ENCODE assay signal across 9 cellular contexts in genomic region chr9:4237748-4238511, GRCh38.
DNase-seq lines count a peak whose midpoint lies in the region; ATAC-seq, FAIRE-seq and TF ChIP-seq lines count a peak whose summit lies in the region.
"Had no signal": no experiment of that assay in that cellular context is flagged by ENCODE, and none has a peak within 500 bp of the region (broad histone marks: within the 10 kb centered on the region; RNA-seq: fewer than 3 reads in every experiment).

No MANE protein-coding gene starts in this region.

- peaks cover 0 to 10% (median 2%) of the 10 kb centered on the region in 5 donors for H3K9me3 Mint-ChIP-seq in CD8-positive, alpha-beta memory T cell

- no peak for TF ChIP-seq RAD21 in H1 (IDR thresholded peaks at IDR 0.05 in 1 of 2, conservative IDR thresholded peaks at IDR 0.05 in 1 of 2; ENCODE audit: low read depth in 2 of 2, low read length in 2 of 2)

- no peak for TF ChIP-seq CTCF in Loucy (conservative IDR thresholded peaks at IDR 0.05; ENCODE audit: low read length)
- TF ChIP-seq CTCF in H1 (IDR thresholded peaks at IDR 0.05; ENCODE audit: control extremely low read depth in 1 of 3, insufficient read depth in 1 of 3, low read depth in 1 of 3, low read length in 3 of 3) = no peak

- H2BK15ac ChIP-seq in H1 (ENCODE audit: low read length) = no peak overlapping the region

- peaks cover 0 to 6% of the 10 kb centered on the region in 2 donors for H3K27me3 Mint-ChIP-seq in CD8-positive, alpha-beta memory T cell

- TF ChIP-seq EP300 in H1 (IDR thresholded peaks at IDR 0.05; ENCODE audit: borderline replicate concordance in 1 of 2, low read depth in 2 of 2, low read length in 2 of 2) = no peak

- H4K20me1 ChIP-seq in Loucy (ENCODE audit: insufficient read depth, low read length, poor library complexity, severe bottlenecking) (no peaks in the 10 kb centered on the region), H1 (replicated peaks in 1 of 2; ENCODE audit: control insufficient read depth in 1 of 2, insufficient read depth in 2 of 2, low read length in 2 of 2) (no peaks in the 10 kb centered on the region)

- POLR2A ChIA-PET in CD8-positive, alpha-beta memory T cell (lab: Charles Lee) = no interaction called here
- POLR2A ChIA-PET in H1 (lab: Charles Lee; ENCODE audit: partially characterized antibody) = no interaction called here

- no peak overlapping the region for H2BK120ac ChIP-seq in H1 (replicated peaks; ENCODE audit: low read depth, low read length)

- no peaks in the 10 kb centered on the region for H3K79me2 ChIP-seq in Loucy (ENCODE audit: insufficient read depth, low read length)
- no peaks in the 10 kb centered on the region for H3K79me2 ChIP-seq in H1 (ENCODE audit: control insufficient read depth in 1 of 2, insufficient read depth in 2 of 2, low read length in 2 of 2)

- no peak overlapping the region for H3K18ac ChIP-seq in H1 (ENCODE audit: extremely low read depth, low read length)

- 63% methylated on average over 6 of the region's 6 CpGs; no CpG with 5 or more reads in 1 of the 2 experiments for WGBS in H1 (ENCODE audit: extremely low coverage in 1 of 2, insufficient coverage in 1 of 2, insufficient read length in 1 of 2, insufficient replicate concordance in 2 of 2, low coverage in 1 of 2, low lambda C conversion rate in 2 of 2, missing lambda C conversion rate in 1 of 2), 2 experiments

- no peak overlapping the region for H2BK12ac ChIP-seq in H1 (ENCODE audit: low read depth, low read length)

- H2AFZ ChIP-seq in Loucy (ENCODE audit: low read length) (peak overlapping the region; percentile 73), H1 (ENCODE audit: low read length) (0 out of 2 replicates have a peak overlapping the region, but pooled peaks have one; percentile 9), neuron (ENCODE audit: low read depth, low read length) (peak overlapping the region; percentile 5)

- H2BK5ac ChIP-seq in H1 (ENCODE audit: low read depth, low read length) = no peak overlapping the region; the same call in 1 of the 2 replicates

- FAIRE-seq in H1 (lab: Jason Lieb, UNC) = peak; percentile 32

- H3K4ac ChIP-seq in H1 (replicated peaks; ENCODE audit: insufficient read length, low read depth, low read length) = no peak overlapping the region

- ATAC-seq in HG02678 (IDR thresholded peaks at IDR 0.05; ENCODE audit: unreplicated experiment) (no peak), GM19452 (IDR thresholded peaks at IDR 0.05; ENCODE audit: unreplicated experiment) (no peak)

- no peaks in the 10 kb centered on the region for H3K27me3 ChIP-seq in CD8-positive, alpha-beta memory T cell (ENCODE audit: insufficient read depth, low read length, poor library complexity, severe bottlenecking)
- no peaks in the 10 kb centered on the region for H3K27me3 ChIP-seq in Loucy (ENCODE audit: insufficient read depth, low read length, poor library complexity, severe bottlenecking)
- H3K27me3 ChIP-seq in H1 (replicated peaks in 1 of 4; ENCODE audit: control insufficient read depth in 3 of 4, extremely low read depth in 1 of 4, insufficient read depth in 3 of 4, low read length in 3 of 4) = no peaks in the 10 kb centered on the region
- H3K27me3 ChIP-seq in neuron (ENCODE audit: insufficient read depth, low read length) = no peaks in the 10 kb centered on the region

- H3K4me1 ChIP-seq in CD8-positive, alpha-beta memory T cell (ENCODE audit: insufficient read depth, low read length) = peaks cover 22% of the 10 kb centered on the region
- H3K4me1 ChIP-seq in Loucy (ENCODE audit: insufficient read depth, low read length, poor library complexity, severe bottlenecking) (peaks cover 14% of the 10 kb centered on the region), H1 (replicated peaks in 1 of 4; ENCODE audit: control insufficient read depth in 3 of 4, insufficient read depth in 4 of 4, low read length in 3 of 4) (peaks cover 0 to 5% (median 1%) of the 10 kb centered on the region in 4 experiments; a peak in 4 of 7 replicates), neuron (ENCODE audit: insufficient read depth, low read length) (peaks cover 9% of the 10 kb centered on the region)

- no peak overlapping the region for H3K23ac ChIP-seq in H1 (ENCODE audit: insufficient read length)

- H3K23me2 ChIP-seq in H1 (ENCODE audit: low read depth, low read length) = no peaks in the 10 kb centered on the region

- H3K27ac Mint-ChIP-seq in CD8-positive, alpha-beta memory T cell = no peak overlapping the region

- TF ChIP-seq POLR2A in H1 (IDR thresholded peaks at IDR 0.05; ENCODE audit: control extremely low read depth in 1 of 2, low read depth in 2 of 2, low read length in 2 of 2) = no peak

- peak overlapping the region in 5 of 7 donors; percentile 5 to 41 (median 28) for H3K4me3 Mint-ChIP-seq in CD8-positive, alpha-beta memory T cell

- DNase-seq in CD8-positive, alpha-beta memory T cell = peak in 1 of 5 donors; percentile 46
- DNase-seq in H1 (ENCODE audit: low read depth in 1 of 2, low spot score in 2 of 2) (no peak), G401 (ENCODE audit: low spot score) (no peak), NCI-H526 (lab: John Stamatoyannopoulos, UW) (no peak)
- DNase-seq: activated CD4-positive, alpha-beta T cell treated with anti-CD3 and anti-CD28 coated beads for 1 hour had no signal

- no peak overlapping the region for H2BK20ac ChIP-seq in H1 (ENCODE audit: low read length)

- no peak overlapping the region for H4K5ac ChIP-seq in H1 (ENCODE audit: insufficient read length, low read depth, low read length)

- no peaks in the 10 kb centered on the region for H3K9me2 ChIP-seq in Loucy (replicated peaks; ENCODE audit: low read depth, low read length)

- H3K9me3 ChIP-seq in CD8-positive, alpha-beta memory T cell (ENCODE audit: low read length) = no peaks in the 10 kb centered on the region
- H3K9me3 ChIP-seq in Loucy (ENCODE audit: insufficient read depth, low read depth, low read length) = no peaks in the 10 kb centered on the region
- H3K9me3 ChIP-seq in H1 (ENCODE audit: insufficient read depth in 2 of 2, low read depth in 1 of 2, low read length in 1 of 2) = 0 out of 4 replicates have a peak, but pooled peaks cover 0 to 2% of the 10 kb centered on the region in 2 experiments
- peaks cover under 1% of the 10 kb centered on the region for H3K9me3 ChIP-seq in neuron (ENCODE audit: low read length)

- no peak overlapping the region for H4K91ac ChIP-seq in H1 (replicated peaks; ENCODE audit: insufficient read length, low read length)

- H3K36me3 Mint-ChIP-seq in CD8-positive, alpha-beta memory T cell = no peaks in the 10 kb centered on the region

- no peaks in the 10 kb centered on the region for H3K79me1 ChIP-seq in H1 (ENCODE audit: low read depth, low read length)

- no peaks in the 10 kb centered on the region for H3K36me3 ChIP-seq in CD8-positive, alpha-beta memory T cell (ENCODE audit: insufficient read depth, low read length)
- H3K36me3 ChIP-seq in Loucy (ENCODE audit: insufficient read depth, low read length) (no peaks in the 10 kb centered on the region), H1 (ENCODE audit: control insufficient read depth in 2 of 4, insufficient read depth in 4 of 4, low read length in 3 of 4) (no peaks in the 10 kb centered on the region), neuron (ENCODE audit: insufficient read depth, low read length) (no peaks in the 10 kb centered on the region)

- in situ Hi-C loops in G401 (cut with HindIII; ENCODE audit: low sequenced_read_pairs) = no loop called here

- no peak overlapping the region for H2AK5ac ChIP-seq in H1 (ENCODE audit: low read depth, low read length)

- H3K56ac ChIP-seq in H1 (replicated peaks; ENCODE audit: insufficient read length, low read depth, low read length) = no peak overlapping the region

- CTCF ChIA-PET in CD8-positive, alpha-beta memory T cell (lab: Charles Lee) = no interaction called here
- CTCF ChIA-PET in H1 (lab: Charles Lee; ENCODE audit: partially characterized antibody) = interaction anchor here (0.6 to 2.9 kb wide), 5 partner anchors 9 to 690 kb away, joined by 3 to 15 read pairs (median 4); no protein-coding TSS in a partner anchor

- no peak overlapping the region for H4K8ac ChIP-seq in H1 (ENCODE audit: extremely low read depth, insufficient read depth, low read length)

- no peak overlapping the region for H3K14ac ChIP-seq in H1 (ENCODE audit: insufficient read length)

- H3K9ac ChIP-seq in Loucy (ENCODE audit: low read depth, low read length, poor library complexity, severe bottlenecking) = no peak overlapping the region
- H3K9ac ChIP-seq in H1 (replicated peaks in 1 of 4; ENCODE audit: extremely low read depth in 1 of 4, low read depth in 3 of 4, low read length in 3 of 4) = no peak overlapping the region

- peak overlapping the region; percentile 64 for H3K4me2 ChIP-seq in Loucy (ENCODE audit: low read depth, low read length, poor library complexity, severe bottlenecking)
- peak overlapping the region; percentile 22 to 29; a peak in 3 of 4 replicates for H3K4me2 ChIP-seq in H1 (ENCODE audit: insufficient read depth in 1 of 2, low read depth in 2 of 2, low read length in 2 of 2)

- no peak overlapping the region for H3K27ac ChIP-seq in CD8-positive, alpha-beta memory T cell (ENCODE audit: low read depth, low read length)
- no peak overlapping the region for H3K27ac ChIP-seq in H1 (ENCODE audit: low read depth, low read length)

- H3K4me1 Mint-ChIP-seq in CD8-positive, alpha-beta memory T cell = peaks cover 9 to 16% (median 14%) of the 10 kb centered on the region in 3 donors

- no peaks in the 10 kb centered on the region for H3F3A ChIP-seq in Loucy (ENCODE audit: low read depth)

- H3K4me3 ChIP-seq in CD8-positive, alpha-beta memory T cell (ENCODE audit: low read length) = peak overlapping the region; percentile 25
- H3K4me3 ChIP-seq in Loucy (ENCODE audit: low read length, poor library complexity, severe bottlenecking) = peak overlapping the region; percentile 38
- no peak overlapping the region for H3K4me3 ChIP-seq in H1 (ENCODE audit: extremely low read depth in 1 of 4, insufficient read depth in 2 of 4, low read depth in 3 of 4, low read length in 4 of 4)
- peak overlapping the region; percentile 4 for H3K4me3 ChIP-seq in neuron (ENCODE audit: low read length)

TF ChIP-seq in H1, 55 proteins besides CTCF, POLR2A, EP300 and RAD21:
- no peak for TF ChIP-seq MAX (IDR thresholded peaks at IDR 0.05)
- peak; percentile 35 for TF ChIP-seq ASH2L (IDR thresholded peaks at IDR 0.05; ENCODE audit: low read length)

Comparison
In these comparisons a context has a peak if more than half of its experiments do, and no peak if none do; other contexts are left out.
1. H3K4me3 ChIP-seq: peak in CD8-positive, alpha-beta memory T cell (single experiment), Loucy (single experiment) and neuron (single experiment); none in H1 (0 of 4).
2. H2AFZ ChIP-seq: peak in every context shown above with its lines; median percentile 73 in Loucy; 9 in H1; 5 in neuron.